In genomic region chr13:104301216-104301975, GRCh38 we compare ENCODE assay signal across 26 cellular contexts.
DNase-seq lines count a peak whose midpoint lies in the region; ATAC-seq and TF ChIP-seq lines count a peak whose summit lies in the region.
"Had no signal": no experiment of that assay in that cellular context is flagged by ENCODE, and none has a peak within 500 bp of the region (broad histone marks: within the 10 kb centered on the region; RNA-seq: fewer than 3 reads in every experiment).

No MANE protein-coding gene starts in this region.

- H3K9me3 ChIP-seq in esophagus muscularis mucosa: no peaks in the 10 kb centered on the region
- H3K9me3 ChIP-seq in smooth muscle cell (replicated peaks; ENCODE audit: low read depth): no peaks in the 10 kb centered on the region
- H3K9me3 ChIP-seq: left lung had no signal

- intact Hi-C loops in head of caudate nucleus (cut with DNase I): no loop called here
- intact Hi-C loops in esophagus muscularis mucosa (cut with DNase I): no loop called here

- DNase-seq in DMS 273 (lab: John Stamatoyannopoulos, UW; ENCODE audit: unreplicated experiment) (peak; percentile 7), DMS 273 treated with DMSO at 0.1 percent for 48 hours (lab: John Stamatoyannopoulos, UW) (no peak), NCI-H446 (lab: John Stamatoyannopoulos, UW) (peak; percentile 52 to 74), WTC11 (ENCODE audit: low spot score) (no peak), mesothelial cell of epicardium (ENCODE audit: low spot score in 2 of 2, unreplicated experiment in 2 of 2) (no peak), head of caudate nucleus (no peak), esophagus muscularis mucosa (ENCODE audit: extremely low spot score) (no peak), smooth muscle cell (lab: John Stamatoyannopoulos, UW; ENCODE audit: unreplicated experiment) (no peak)
- DNase-seq: activated effector memory CD4-positive, alpha-beta T cell treated with anti-CD3 and anti-CD28 coated beads, Interleukin-2, amount 50 U/mL, for 16 hours; activated naive CD8-positive, alpha-beta T cell treated with anti-CD3 and anti-CD28 coated beads, Interleukin-2, amount 10 ng/mL, durations not matched to agents 7 days and 5 days; CD4-positive, CD25-positive, alpha-beta regulatory T cell; DMS79; foreskin melanocyte; GF-D8; HFFc6; hippocampal formation; immature natural killer cell; KG1; left lung; naive B cell; NCI-H2081; nucleus accumbens; PC-9; SHP77 treated with DMSO at 0.1 percent for 48 hours; trophoblast cell had no signal

- TF ChIP-seq EP300 in esophagus muscularis mucosa (IDR thresholded peaks at IDR 0.05): no peak

- TF ChIP-seq CTCF in WTC11 (IDR thresholded peaks at IDR 0.05): no peak
- no peak for TF ChIP-seq CTCF in mesothelial cell of epicardium (IDR thresholded peaks at IDR 0.05; ENCODE audit: unreplicated experiment)
- no peak for TF ChIP-seq CTCF in esophagus muscularis mucosa (IDR thresholded peaks at IDR 0.05)
- no peak for TF ChIP-seq CTCF in smooth muscle cell (IDR thresholded peaks at IDR 0.05; ENCODE audit: borderline replicate concordance, insufficient read depth, poor library complexity, severe bottlenecking)

- H3K27me3 Mint-ChIP-seq in WTC11 (ENCODE audit: low read depth): no peaks in the 10 kb centered on the region
- no peaks in the 10 kb centered on the region for H3K27me3 Mint-ChIP-seq in mesothelial cell of epicardium (ENCODE audit: low read depth)
- H3K27me3 Mint-ChIP-seq: activated naive CD8-positive, alpha-beta T cell treated with anti-CD3 and anti-CD28 coated beads, Interleukin-2, amount 10 ng/mL, durations not matched to agents 7 days and 5 days; CD4-positive, CD25-positive, alpha-beta regulatory T cell; naive B cell had no signal

- no peaks in the 10 kb centered on the region for H4K20me1 ChIP-seq in smooth muscle cell (ENCODE audit: low read depth)

- H3K27ac ChIP-seq in esophagus muscularis mucosa (replicated peaks in 1 of 4) (no peak overlapping the region), smooth muscle cell (ENCODE audit: low read depth) (no peak overlapping the region)
- H3K27ac ChIP-seq: 22Rv1, left lung, PC-9 had no signal

- no peak for TF ChIP-seq POLR2A in esophagus muscularis mucosa (IDR thresholded peaks at IDR 0.05; ENCODE audit: low read depth)

- H3K4me1 ChIP-seq in esophagus muscularis mucosa (no peaks in the 10 kb centered on the region), smooth muscle cell (ENCODE audit: low read depth) (no peaks in the 10 kb centered on the region)
- H3K4me1 ChIP-seq: left lung had no signal

- H3K9ac ChIP-seq in smooth muscle cell (ENCODE audit: low read depth): no peak overlapping the region

- H3K36me3 Mint-ChIP-seq in WTC11 (no peaks in the 10 kb centered on the region), mesothelial cell of epicardium (peaks cover 3% of the 10 kb centered on the region)
- H3K36me3 Mint-ChIP-seq: activated naive CD8-positive, alpha-beta T cell treated with anti-CD3 and anti-CD28 coated beads, Interleukin-2, amount 10 ng/mL, durations not matched to agents 7 days and 5 days; CD4-positive, CD25-positive, alpha-beta regulatory T cell; naive B cell had no signal

- CTCF ChIA-PET in WTC11 (lab: Charles Lee): no interaction called here

- no peaks in the 10 kb centered on the region for H3K36me3 ChIP-seq in esophagus muscularis mucosa
- no peaks in the 10 kb centered on the region for H3K36me3 ChIP-seq in smooth muscle cell (ENCODE audit: low read depth)
- H3K36me3 ChIP-seq: left lung had no signal

- ATAC-seq in WTC11: no peak
- ATAC-seq: left lung had no signal

- POLR2A ChIA-PET in WTC11 (lab: Charles Lee): no interaction called here

- no peaks in the 10 kb centered on the region for H3F3A ChIP-seq in smooth muscle cell (ENCODE audit: low read depth)

- no peak overlapping the region for H2AFZ ChIP-seq in smooth muscle cell (ENCODE audit: low read depth)
- H2AFZ ChIP-seq: PC-9 had no signal

- H3K4me3 ChIP-seq in esophagus muscularis mucosa (no peak overlapping the region), smooth muscle cell (no peak overlapping the region)
- H3K4me3 ChIP-seq: left lung, PC-9 had no signal

- H3K27ac Mint-ChIP-seq in WTC11 (peak overlapping the region; percentile 17; the same call in 1 of the 2 replicates), mesothelial cell of epicardium (peak overlapping the region; percentile 40)
- H3K27ac Mint-ChIP-seq: activated naive CD8-positive, alpha-beta T cell treated with anti-CD3 and anti-CD28 coated beads, Interleukin-2, amount 10 ng/mL, durations not matched to agents 7 days and 5 days; CD4-positive, CD25-positive, alpha-beta regulatory T cell; HFFc6; immature natural killer cell; naive B cell had no signal

- H3K27me3 ChIP-seq in esophagus muscularis mucosa (no peaks in the 10 kb centered on the region), smooth muscle cell (ENCODE audit: low read depth) (no peaks in the 10 kb centered on the region)
- H3K27me3 ChIP-seq: left lung had no signal

- 68% methylated on average over 3 of the region's 3 CpGs for WGBS in esophagus muscularis mucosa
- 93% methylated on average over 3 of the region's 3 CpGs for WGBS in smooth muscle cell (ENCODE audit: low lambda C conversion rate)

- H3K4me3 Mint-ChIP-seq in WTC11 (no peak overlapping the region), mesothelial cell of epicardium (no peak overlapping the region)
- H3K4me3 Mint-ChIP-seq: activated naive CD8-positive, alpha-beta T cell treated with anti-CD3 and anti-CD28 coated beads, Interleukin-2, amount 10 ng/mL, durations not matched to agents 7 days and 5 days; CD4-positive, CD25-positive, alpha-beta regulatory T cell; HFFc6; immature natural killer cell; naive B cell had no signal

- H3K4me1 Mint-ChIP-seq in WTC11 (no peaks in the 10 kb centered on the region), mesothelial cell of epicardium (peaks cover 17% of the 10 kb centered on the region)
- H3K4me1 Mint-ChIP-seq: activated naive CD8-positive, alpha-beta T cell treated with anti-CD3 and anti-CD28 coated beads, Interleukin-2, amount 10 ng/mL, durations not matched to agents 7 days and 5 days; CD4-positive, CD25-positive, alpha-beta regulatory T cell; immature natural killer cell; naive B cell had no signal

- H3K4me2 ChIP-seq in smooth muscle cell: no peak overlapping the region
- H3K4me2 ChIP-seq: PC-9 had no signal

- no peaks in the 10 kb centered on the region for H3K79me2 ChIP-seq in smooth muscle cell (ENCODE audit: low read depth)

- H3K9me3 Mint-ChIP-seq in WTC11: peaks cover 7% of the 10 kb centered on the region
- peaks cover 3% of the 10 kb centered on the region for H3K9me3 Mint-ChIP-seq in mesothelial cell of epicardium

TF ChIP-seq in WTC11, 78 proteins besides CTCF, POLR2A, EP300 and RAD21 (continues in another document):
- TF ChIP-seq NR2C2 (CRISPR knock-in tag; IDR thresholded peaks at IDR 0.05): no peak
- no peak for TF ChIP-seq ZNF138 (CRISPR knock-in tag; conservative IDR thresholded peaks at IDR 0.05)
- no peak for TF ChIP-seq TP53 (CRISPR knock-in tag; IDR thresholded peaks at IDR 0.05)
- no peak for TF ChIP-seq MXD4 (CRISPR knock-in tag; IDR thresholded peaks at IDR 0.05; ENCODE audit: borderline replicate concordance)
- no peak for TF ChIP-seq TCF7 (CRISPR knock-in tag; IDR thresholded peaks at IDR 0.05; ENCODE audit: low read depth)
- no peak for TF ChIP-seq MYBL2 (CRISPR knock-in tag; IDR thresholded peaks at IDR 0.05)
- TF ChIP-seq MLX (CRISPR knock-in tag; IDR thresholded peaks at IDR 0.05): no peak
- TF ChIP-seq, protein P1, sequence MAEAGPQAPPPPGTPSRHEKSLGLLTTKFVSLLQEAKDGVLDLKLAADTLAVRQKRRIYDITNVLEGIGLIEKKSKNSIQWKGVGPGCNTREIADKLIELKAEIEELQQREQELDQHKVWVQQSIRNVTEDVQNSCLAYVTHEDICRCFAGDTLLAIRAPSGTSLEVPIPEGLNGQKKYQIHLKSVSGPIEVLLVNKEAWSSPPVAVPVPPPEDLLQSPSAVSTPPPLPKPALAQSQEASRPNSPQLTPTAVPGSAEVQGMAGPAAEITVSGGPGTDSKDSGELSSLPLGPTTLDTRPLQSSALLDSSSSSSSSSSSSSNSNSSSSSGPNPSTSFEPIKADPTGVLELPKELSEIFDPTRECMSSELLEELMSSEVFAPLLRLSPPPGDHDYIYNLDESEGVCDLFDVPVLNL (CRISPR knock-in tag; IDR thresholded peaks at IDR 0.05; ENCODE audit: borderline replicate concordance, low read depth): no peak
- TF ChIP-seq FOXK1 (CRISPR knock-in tag; IDR thresholded peaks at IDR 0.05): no peak
- no peak for TF ChIP-seq TEAD1 (CRISPR knock-in tag; IDR thresholded peaks at IDR 0.05)
- TF ChIP-seq, protein P2, sequence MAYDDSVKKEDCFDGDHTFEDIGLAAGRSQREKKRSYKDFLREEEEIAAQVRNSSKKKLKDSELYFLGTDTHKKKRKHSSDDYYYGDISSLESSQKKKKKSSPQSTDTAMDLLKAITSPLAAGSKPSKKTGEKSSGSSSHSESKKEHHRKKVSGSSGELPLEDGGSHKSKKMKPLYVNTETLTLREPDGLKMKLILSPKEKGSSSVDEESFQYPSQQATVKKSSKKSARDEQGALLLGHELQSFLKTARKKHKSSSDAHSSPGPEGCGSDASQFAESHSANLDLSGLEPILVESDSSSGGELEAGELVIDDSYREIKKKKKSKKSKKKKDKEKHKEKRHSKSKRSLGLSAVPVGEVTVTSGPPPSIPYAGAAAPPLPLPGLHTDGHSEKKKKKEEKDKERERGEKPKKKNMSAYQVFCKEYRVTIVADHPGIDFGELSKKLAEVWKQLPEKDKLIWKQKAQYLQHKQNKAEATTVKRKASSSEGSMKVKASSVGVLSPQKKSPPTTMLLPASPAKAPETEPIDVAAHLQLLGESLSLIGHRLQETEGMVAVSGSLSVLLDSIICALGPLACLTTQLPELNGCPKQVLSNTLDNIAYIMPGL (CRISPR knock-in tag; IDR thresholded peaks at IDR 0.05): no peak
- TF ChIP-seq GRHL2 (CRISPR knock-in tag; IDR thresholded peaks at IDR 0.05; ENCODE audit: insufficient replicate concordance, severe bottlenecking): no peak

Comparison
In these comparisons a context has a peak if more than half of its experiments do, and no peak if none do; other contexts are left out.
1. DNase-seq: peak in DMS 273 (single experiment) and NCI-H446 (2 of 2); none in DMS 273 treated with DMSO at 0.1 percent for 48 hours (single experiment), WTC11 (single experiment), mesothelial cell of epicardium (0 of 2), head of caudate nucleus (0 of 42), esophagus muscularis mucosa (single experiment) and smooth muscle cell (single experiment).